In genomic region chr15:86347245-86347644, GRCh38 we compare ENCODE assay signal across 23 cellular contexts.
DNase-seq lines count a peak whose midpoint lies in the region; FAIRE-seq and TF ChIP-seq lines count a peak whose summit lies in the region.
"Had no signal": no experiment of that assay in that cellular context is flagged by ENCODE, and none has a peak within 500 bp of the region (broad histone marks: within the 10 kb centered on the region; RNA-seq: fewer than 3 reads in every experiment).

No MANE protein-coding gene starts in this region.

- no peaks in the 10 kb centered on the region for H3K23me2 ChIP-seq in H1 (ENCODE audit: low read depth, low read length)

- H3K27me3 ChIP-seq in H1 (replicated peaks in 1 of 4; ENCODE audit: control insufficient read depth in 3 of 4, extremely low read depth in 1 of 4, insufficient read depth in 3 of 4, low read length in 3 of 4) = no peaks in the 10 kb centered on the region
- no peaks in the 10 kb centered on the region for H3K27me3 ChIP-seq in keratinocyte (ENCODE audit: control insufficient read depth, extremely low read depth, insufficient read depth, low read length)
- H3K27me3 ChIP-seq: MG63 had no signal

- H3K9me3 ChIP-seq in H1 (ENCODE audit: insufficient read depth in 2 of 2, low read depth in 1 of 2, low read length in 1 of 2) (no peaks in the 10 kb centered on the region), keratinocyte (ENCODE audit: control insufficient read depth, low read depth, low read length) (no peaks in the 10 kb centered on the region)
- H3K9me3 ChIP-seq: MG63 had no signal

- H4K5ac ChIP-seq in H1 (ENCODE audit: insufficient read length, low read depth, low read length) = no peak overlapping the region

- no peak overlapping the region for H2BK120ac ChIP-seq in H1 (replicated peaks; ENCODE audit: low read depth, low read length)

- H2BK15ac ChIP-seq in H1 (ENCODE audit: low read length) = no peak overlapping the region

- no peak overlapping the region for H3K4me3 ChIP-seq in H1 (ENCODE audit: extremely low read depth in 1 of 4, insufficient read depth in 2 of 4, low read depth in 3 of 4, low read length in 4 of 4)
- no peak overlapping the region for H3K4me3 ChIP-seq in keratinocyte (ENCODE audit: control insufficient read depth in 2 of 3, extremely low read depth in 1 of 3, insufficient read depth in 2 of 3, low read depth in 1 of 3, low read length in 3 of 3)
- H3K4me3 ChIP-seq: K562, MG63 had no signal

- no peak for FAIRE-seq in H1 (lab: Jason Lieb, UNC)
- FAIRE-seq in keratinocyte (lab: Jason Lieb, UNC) = peak; percentile 83
- FAIRE-seq: HepG2, K562 had no signal

- no peak overlapping the region for H3K9ac ChIP-seq in H1 (replicated peaks in 1 of 4; ENCODE audit: extremely low read depth in 1 of 4, low read depth in 3 of 4, low read length in 3 of 4)
- H3K9ac ChIP-seq in keratinocyte (ENCODE audit: control insufficient read depth, extremely low read depth, insufficient read depth, low read length) = no peak overlapping the region

- no peak overlapping the region for H3K4ac ChIP-seq in H1 (replicated peaks; ENCODE audit: insufficient read length, low read depth, low read length)

- no peaks in the 10 kb centered on the region for H3K9me1 ChIP-seq in keratinocyte (ENCODE audit: control insufficient read depth, extremely low read depth, insufficient read depth, low read length)

- H2BK5ac ChIP-seq in H1 (ENCODE audit: low read depth, low read length) = no peak overlapping the region

- H4K91ac ChIP-seq in H1 (replicated peaks; ENCODE audit: insufficient read length, low read length) = no peak overlapping the region

- H3K36me3 ChIP-seq in H1 (ENCODE audit: control insufficient read depth in 2 of 4, insufficient read depth in 4 of 4, low read length in 3 of 4) (no peaks in the 10 kb centered on the region), keratinocyte (ENCODE audit: control insufficient read depth in 2 of 2, extremely low read depth in 1 of 2, insufficient read depth in 2 of 2, low read length in 2 of 2) (no peaks in the 10 kb centered on the region)
- H3K36me3 ChIP-seq: MG63 had no signal

- no peak overlapping the region for H2AK5ac ChIP-seq in H1 (ENCODE audit: low read depth, low read length)

- POLR2A ChIA-PET in H1 (lab: Charles Lee; ENCODE audit: partially characterized antibody) = no interaction called here

- no peak overlapping the region for H3K56ac ChIP-seq in H1 (replicated peaks; ENCODE audit: insufficient read length, low read depth, low read length)

- H2AFZ ChIP-seq in H1 (ENCODE audit: low read length) = no peak overlapping the region
- no peak overlapping the region for H2AFZ ChIP-seq in keratinocyte (ENCODE audit: control insufficient read depth, low read length)

- dilution Hi-C loops in keratinocyte (cut with MboI; ENCODE audit: extremely low pct_ligation_motif_present, low sequenced_read_pairs) = no loop called here

- H4K20me1 ChIP-seq in H1 (replicated peaks in 1 of 2; ENCODE audit: control insufficient read depth in 1 of 2, insufficient read depth in 2 of 2, low read length in 2 of 2) (no peaks in the 10 kb centered on the region), keratinocyte (ENCODE audit: control insufficient read depth, extremely low read depth, insufficient read depth, low read length) (no peaks in the 10 kb centered on the region)

- DNase-seq in HT1080 (ENCODE audit: low read depth) = peak; percentile 56
- peak; percentile 20 for DNase-seq in RPMI7951 (ENCODE audit: low read depth)
- no peak for DNase-seq in H1 (ENCODE audit: low read depth in 1 of 2, low spot score in 2 of 2)
- DNase-seq in keratinocyte (ENCODE audit: low read depth, low spot score) = no peak
- DNase-seq in cerebellar cortex (ENCODE audit: low spot score) = no peak
- no peak for DNase-seq in GM13976 (ENCODE audit: low spot score)
- no peak for DNase-seq in germinal center (ENCODE audit: low spot score)
- DNase-seq: C1 segment of cervical spinal cord; CD4-positive, alpha-beta memory T cell; COR-L47; DMS53; GOT3; HCEC 1CT; Kasumi-1; MG63; NCI-H2029; NCI-H2227 treated with DMSO at 0.1 percent for 48 hours; NCI-H526 treated with DMSO at 0.1 percent for 48 hours; SHP77; T-cell had no signal

- H2BK20ac ChIP-seq in H1 (ENCODE audit: low read length) = no peak overlapping the region

- H4K8ac ChIP-seq in H1 (ENCODE audit: extremely low read depth, insufficient read depth, low read length) = no peak overlapping the region

- TF ChIP-seq POLR2A in H1 (IDR thresholded peaks at IDR 0.05; ENCODE audit: control extremely low read depth in 1 of 2, low read depth in 2 of 2, low read length in 2 of 2) = no peak

- 95% methylated on average over 2 of the region's 2 CpGs; no CpG with 5 or more reads in 1 of the 2 experiments for WGBS in H1 (ENCODE audit: extremely low coverage in 1 of 2, insufficient coverage in 1 of 2, insufficient read length in 1 of 2, insufficient replicate concordance in 2 of 2, low coverage in 1 of 2, low lambda C conversion rate in 2 of 2, missing lambda C conversion rate in 1 of 2), 2 experiments

- no peak for TF ChIP-seq RAD21 in H1 (IDR thresholded peaks at IDR 0.05 in 1 of 2, conservative IDR thresholded peaks at IDR 0.05 in 1 of 2; ENCODE audit: low read depth in 2 of 2, low read length in 2 of 2)

- CTCF ChIA-PET in H1 (lab: Charles Lee; ENCODE audit: partially characterized antibody) = interaction anchor here (0.6 to 1.1 kb wide), 2 partner anchors 115 to 537 kb away, joined by 3 read pairs; no protein-coding TSS in a partner anchor

- no peak overlapping the region for H3K23ac ChIP-seq in H1 (ENCODE audit: insufficient read length)

- no peak for TF ChIP-seq EP300 in H1 (IDR thresholded peaks at IDR 0.05; ENCODE audit: borderline replicate concordance in 1 of 2, low read depth in 2 of 2, low read length in 2 of 2)

- H3K18ac ChIP-seq in H1 (ENCODE audit: extremely low read depth, low read length) = no peak overlapping the region

- no peaks in the 10 kb centered on the region for H3K79me1 ChIP-seq in H1 (ENCODE audit: low read depth, low read length)

- H3K79me2 ChIP-seq in H1 (ENCODE audit: control insufficient read depth in 1 of 2, insufficient read depth in 2 of 2, low read length in 2 of 2) = no peaks in the 10 kb centered on the region
- H3K79me2 ChIP-seq in keratinocyte (ENCODE audit: control insufficient read depth, insufficient read depth, low read length) = no peaks in the 10 kb centered on the region

- H2BK12ac ChIP-seq in H1 (ENCODE audit: low read depth, low read length) = no peak overlapping the region

- in situ Hi-C loops in GM13976 (cut with MboI; ENCODE audit: low sequenced_read_pairs, unreplicated experiment) = no loop called here

- H3K4me2 ChIP-seq in H1 (ENCODE audit: insufficient read depth in 1 of 2, low read depth in 2 of 2, low read length in 2 of 2) (no peak overlapping the region), keratinocyte (ENCODE audit: control insufficient read depth, extremely low read depth, insufficient read depth, low read depth, low read length) (peak overlapping the region; percentile 12)

- no peak overlapping the region for H3K14ac ChIP-seq in H1 (ENCODE audit: insufficient read length)

- H3K27ac ChIP-seq in H1 (ENCODE audit: low read depth, low read length) (no peak overlapping the region), keratinocyte (ENCODE audit: control insufficient read depth, insufficient read depth, low read length) (no peak overlapping the region)
- H3K27ac ChIP-seq: HL-60 had no signal

- H3K4me1 ChIP-seq in H1 (replicated peaks in 1 of 4; ENCODE audit: control insufficient read depth in 3 of 4, insufficient read depth in 4 of 4, low read length in 3 of 4) = no peaks in the 10 kb centered on the region
- H3K4me1 ChIP-seq in keratinocyte (ENCODE audit: control insufficient read depth, extremely low read depth, insufficient read depth, low read length) = peaks cover 11% of the 10 kb centered on the region

- TF ChIP-seq CTCF in H1 (IDR thresholded peaks at IDR 0.05; ENCODE audit: control extremely low read depth in 1 of 3, insufficient read depth in 1 of 3, low read depth in 1 of 3, low read length in 3 of 3) = no peak
- no peak for TF ChIP-seq CTCF in keratinocyte (optimal IDR thresholded peaks at IDR 0.05 in 1 of 3, IDR thresholded peaks at IDR 0.05 in 1 of 3, conservative IDR thresholded peaks at IDR 0.05 in 1 of 3; ENCODE audit: extremely low read depth in 1 of 3, insufficient read depth in 2 of 3, low read length in 3 of 3)
- no peak for TF ChIP-seq CTCF in GM13976 (IDR thresholded peaks at IDR 0.05; ENCODE audit: borderline replicate concordance, control extremely low read depth, extremely low read depth, insufficient read depth, missing control alignments)

TF ChIP-seq in H1, 55 proteins besides CTCF, POLR2A, EP300 and RAD21:
- TF ChIP-seq RFX5 (IDR thresholded peaks at IDR 0.05; ENCODE audit: borderline replicate concordance, low read depth, low read length) (no peak), TBP (IDR thresholded peaks at IDR 0.05; ENCODE audit: low read depth, low read length) (no peak), CEBPB (IDR thresholded peaks at IDR 0.05; ENCODE audit: low read depth, low read length) (peak; percentile 37; the same call in 1 of the 2 replicates)

Comparison
In these comparisons a context has a peak if more than half of its experiments do, and no peak if none do; other contexts are left out.
1. DNase-seq: peak in HT1080 (single experiment) and RPMI7951 (single experiment); none in H1 (0 of 2), keratinocyte (single experiment), cerebellar cortex (single experiment), GM13976 (single experiment) and germinal center (single experiment).